In the genomic region with DNA sequence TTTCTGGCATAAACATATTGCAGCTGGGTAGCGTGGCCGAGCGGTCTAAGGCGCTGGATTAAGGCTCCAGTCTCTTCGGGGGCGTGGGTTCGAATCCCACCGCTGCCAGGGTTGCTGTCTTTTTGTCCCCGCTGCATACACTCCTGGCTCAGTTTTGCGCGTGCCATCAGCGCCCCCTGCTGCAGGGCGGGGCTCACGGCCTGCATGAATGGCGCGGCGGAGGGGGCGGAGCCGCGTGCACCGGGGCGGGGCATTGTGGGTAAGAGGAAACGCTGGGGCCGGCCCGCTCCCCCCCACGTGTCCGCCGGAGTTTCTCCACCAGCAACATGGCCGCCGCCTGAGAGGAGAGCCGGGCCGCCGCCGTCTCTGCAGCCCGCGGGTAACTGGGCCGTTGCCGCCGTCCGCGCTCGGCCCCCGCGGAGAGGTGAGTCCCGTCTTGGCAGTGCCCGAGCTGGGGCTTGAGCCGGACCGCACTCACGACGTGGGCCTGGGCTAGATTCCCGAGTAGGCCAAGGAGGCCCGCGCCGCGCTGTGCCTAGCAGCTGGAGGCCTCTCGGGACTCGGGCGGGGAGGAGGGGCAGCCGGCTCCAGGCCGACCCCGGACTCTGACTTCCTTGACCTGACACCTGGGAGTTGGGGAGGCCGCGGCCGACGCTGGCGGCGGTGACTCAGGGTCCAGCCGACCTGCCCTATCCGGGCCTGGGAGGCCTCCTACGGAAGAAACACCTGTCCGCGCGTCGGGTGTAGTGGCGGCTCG, we compare ENCODE assay signal across 8 cellular contexts. TPM values are rescaled to one million over a fixed set of nuclear protein-coding genes. Genes with fewer than 3 reads are reported as not detected.
DNase-seq lines count a peak whose midpoint lies in the region; ATAC-seq lines count a peak whose summit lies in the region.

A gene with protein sequence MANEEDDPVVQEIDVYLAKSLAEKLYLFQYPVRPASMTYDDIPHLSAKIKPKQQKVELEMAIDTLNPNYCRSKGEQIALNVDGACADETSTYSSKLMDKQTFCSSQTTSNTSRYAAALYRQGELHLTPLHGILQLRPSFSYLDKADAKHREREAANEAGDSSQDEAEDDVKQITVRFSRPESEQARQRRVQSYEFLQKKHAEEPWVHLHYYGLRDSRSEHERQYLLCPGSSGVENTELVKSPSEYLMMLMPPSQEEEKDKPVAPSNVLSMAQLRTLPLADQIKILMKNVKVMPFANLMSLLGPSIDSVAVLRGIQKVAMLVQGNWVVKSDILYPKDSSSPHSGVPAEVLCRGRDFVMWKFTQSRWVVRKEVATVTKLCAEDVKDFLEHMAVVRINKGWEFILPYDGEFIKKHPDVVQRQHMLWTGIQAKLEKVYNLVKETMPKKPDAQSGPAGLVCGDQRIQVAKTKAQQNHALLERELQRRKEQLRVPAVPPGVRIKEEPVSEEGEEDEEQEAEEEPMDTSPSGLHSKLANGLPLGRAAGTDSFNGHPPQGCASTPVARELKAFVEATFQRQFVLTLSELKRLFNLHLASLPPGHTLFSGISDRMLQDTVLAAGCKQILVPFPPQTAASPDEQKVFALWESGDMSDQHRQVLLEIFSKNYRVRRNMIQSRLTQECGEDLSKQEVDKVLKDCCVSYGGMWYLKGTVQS (plus strand): TSS at position 296 of the 757 bp plus-strand sequence. CDS start 5,560 bp downstream, outside the sequence.

- peak within 1 kb of the TSS; percentile 86 to 99 (median 96) for H3K4me3 Mint-ChIP-seq in naive thymus-derived CD8-positive, alpha-beta T cell

- no peaks in the 10 kb centered on the region for H3K36me3 ChIP-seq in GM23248 (ENCODE audit: low read depth)

- peaks cover 19% of the 10 kb centered on the region for H3F3A ChIP-seq in GM23248 (ENCODE audit: insufficient read depth)

- peak within 1 kb of the TSS; percentile 90 for H3K9ac ChIP-seq in GM23248

- H3K9me3 Mint-ChIP-seq in naive thymus-derived CD8-positive, alpha-beta T cell, result peaks cover 0 to 7% (median 0%) of the 10 kb centered on the region in 9 donors

- H3K4me1 Mint-ChIP-seq in naive thymus-derived CD8-positive, alpha-beta T cell, result peaks cover 33 to 57% (median 45%) of the 10 kb centered on the region in 4 donors

- no peaks in the 10 kb centered on the region for H3K4me1 ChIP-seq in GM23248 (ENCODE audit: insufficient read depth)

- no peaks in the 10 kb centered on the region for H4K20me1 ChIP-seq in GM23248 (ENCODE audit: insufficient read depth)

- WGBS in GM23248 (ENCODE audit: low coverage in 1 of 2, low lambda C conversion rate in 2 of 2, missing lambda C conversion rate in 2 of 2), 2 experiments, result 0 to 1% methylated on average over 46 to 73 of the region's 76 CpGs

- H3K4me3 ChIP-seq in GM23248, result peak within 1 kb of the TSS; percentile 88

- peaks cover 36% of the 10 kb centered on the region for H3K79me2 ChIP-seq in GM23248 (ENCODE audit: insufficient read depth)

- no peaks in the 10 kb centered on the region for H3K27me3 ChIP-seq in GM23248 (replicated peaks; ENCODE audit: insufficient read depth)

- H3K4me2 ChIP-seq in GM23248 (ENCODE audit: unreplicated experiment), result peak within 1 kb of the TSS; percentile 95

- in situ Hi-C loops in GM23248 (cut with MboI), result loop anchor here (5.0 kb wide), 1 partner anchor 100 kb away; no protein-coding TSS in a partner anchor

- peaks cover 0 to 4% (median 0%) of the 10 kb centered on the region in 5 donors for H3K27me3 Mint-ChIP-seq in naive thymus-derived CD8-positive, alpha-beta T cell

- POLR2A ChIA-PET in naive thymus-derived CD8-positive, alpha-beta T cell (lab: Charles Lee), result interaction anchor here (0.6 to 6.0 kb wide), 12 partner anchors 57 to 344 kb away, joined by 3 to 147 read pairs (median 5); a partner anchor contains a TSS

- peak within 1 kb of the TSS; percentile 94 to 100 (median 100) for H3K27ac Mint-ChIP-seq in naive thymus-derived CD8-positive, alpha-beta T cell

- ATAC-seq in naive thymus-derived CD8-positive, alpha-beta T cell, result peak; percentile 71 to 85

- H3K36me3 Mint-ChIP-seq in naive thymus-derived CD8-positive, alpha-beta T cell, result peaks cover 0 to 30% (median 2%) of the 10 kb centered on the region in 3 donors

- no peaks in the 10 kb centered on the region for H3K9me2 ChIP-seq in GM23248 (ENCODE audit: insufficient read depth)

- peak within 1 kb of the TSS; percentile 96 for H2AFZ ChIP-seq in GM23248

- no peaks in the 10 kb centered on the region for H3K9me3 ChIP-seq in GM23248 (ENCODE audit: low read depth)

- DNase-seq in EH (ENCODE audit: low read depth), result peak; percentile 97
- peak; percentile 97 for DNase-seq in GM23248
- DNase-seq in LHCN-M2 (ENCODE audit: low read depth), result peak; percentile 97
- DNase-seq in RPMI7951 (ENCODE audit: low read depth), result peak; percentile 92
- DNase-seq in activated T-helper 1 cell treated with anti-CD3 and anti-CD28 coated beads, Interleukin-2, amount 50 U/mL, for 16 hours (ENCODE audit: low read depth in 1 of 2, low spot score in 1 of 2), result peak; percentile 99 to 100
- peak; percentile 96 for DNase-seq in fibroblast of gingiva (ENCODE audit: low read depth)
- peak; percentile 99 to 100 (median 100) for DNase-seq in naive thymus-derived CD8-positive, alpha-beta T cell
- peak; percentile 99 to 100 (median 99) for DNase-seq in stimulated activated naive CD4-positive, alpha-beta T cell (lab: John Stamatoyannopoulos, UW)

- peak within 1 kb of the TSS; percentile 93 for H3K27ac ChIP-seq in GM23248

RNA-seq across cellular contexts. Expression of the gene that starts here (rescaled TPM):
- total RNA-seq in GM23248 (2014; rRNA removed; shearing (Covaris generic)), result 20.8 and 27.1 TPM in 2 replicates
- polyA plus RNA-seq in GM23248 (2016; fragmentation: Nextera tagmentation; extraction: Ambion mirVana), result 12.4 and 14.0 TPM in 2 replicates
- total RNA-seq in LHCN-M2 (2014; rRNA removed), result 26.6 and 38.2 TPM in 2 replicates
- polyA plus RNA-seq in LHCN-M2 (2012), result 17.2 TPM
- 11.5 and 23.1 TPM in 2 replicates for total RNA-seq in RPMI7951 (2014; rRNA removed; shearing (Covaris generic))
- 100 to 1,000 TPM; 107 to 110 TPM for total RNA-seq in naive thymus-derived CD8-positive, alpha-beta T cell
- 10 to 100 TPM; 11.1 to 13.9 (median 11.5) TPM for polyA plus RNA-seq in naive thymus-derived CD8-positive, alpha-beta T cell

Comparison
In these comparisons a context has a peak if more than half of its experiments do, and no peak if none do; other contexts are left out.
1. Peak in every context shown above with its lines: DNase-seq, ATAC-seq, H3K4me3 ChIP-seq and H3K27ac ChIP-seq.